ENCODE assay signal across 8 cellular contexts in the genomic region with DNA sequence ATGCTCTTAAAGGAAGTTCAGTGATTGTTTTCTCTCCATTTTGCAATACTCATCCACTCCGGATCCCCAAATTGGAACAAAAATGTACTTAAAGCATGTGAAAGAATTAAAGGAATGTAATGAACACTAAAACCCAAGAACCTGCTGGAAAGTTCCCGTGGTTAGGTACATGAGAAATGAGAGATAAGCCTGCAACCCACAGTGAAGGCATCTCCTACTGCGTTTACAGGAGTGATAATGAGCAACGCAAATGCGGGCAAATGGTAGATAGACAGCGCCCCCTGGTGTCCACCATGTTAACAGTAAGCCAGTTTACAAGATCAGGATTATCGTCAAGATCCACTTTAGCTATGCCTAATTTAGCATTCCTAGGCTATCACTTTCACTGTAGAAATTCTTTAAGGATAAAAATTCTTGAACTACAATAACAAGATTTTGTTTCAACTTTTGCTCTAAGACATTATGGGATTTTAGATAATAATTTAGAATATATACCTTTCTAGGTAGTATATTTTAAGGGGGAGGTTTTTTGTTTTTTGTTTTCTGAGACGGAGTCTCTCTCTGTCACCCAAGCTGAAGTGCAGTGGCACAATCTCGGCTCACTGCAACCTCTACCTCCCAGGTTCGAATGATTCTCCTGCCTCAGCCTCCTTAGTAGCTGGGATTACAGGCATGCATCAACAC. TPM values are rescaled to one million over a fixed set of nuclear protein-coding genes. Genes with fewer than 3 reads are reported as not detected.
DNase-seq lines count a peak whose midpoint lies in the region; ATAC-seq and TF ChIP-seq lines count a peak whose summit lies in the region.

No MANE protein-coding gene starts in this region.

- H3K27me3 ChIP-seq in HCT116 (ENCODE audit: insufficient read depth, low read length): no peaks in the 10 kb centered on the region
- H3K27me3 ChIP-seq in adrenal gland: no peaks in the 10 kb centered on the region
- H3K27me3 ChIP-seq in heart left ventricle: no peaks in the 10 kb centered on the region

- DNase-seq in DMS114 treated with DMSO at 0.1 percent for 48 hours (lab: John Stamatoyannopoulos, UW; ENCODE audit: unreplicated experiment): peak; percentile 53
- DNase-seq in HCT116 (ENCODE audit: low read depth, low spot score): peak; percentile 64
- peak; percentile 52 for DNase-seq in NCI-H146 treated with DMSO at 0.1 percent for 48 hours (lab: John Stamatoyannopoulos, UW; ENCODE audit: unreplicated experiment)
- peak; percentile 78 for DNase-seq in T follicular helper cell (ENCODE audit: low read depth)
- peak; percentile 79 to 98 (median 92) for DNase-seq in adrenal gland
- peak; percentile 82 to 87 (median 86) for DNase-seq in heart left ventricle
- peak; percentile 87 for DNase-seq in putamen (ENCODE audit: low spot score)

- H3K27ac ChIP-seq in HCT116 (ENCODE audit: low read depth, low read length) (no peak overlapping the region), adrenal gland (no peak overlapping the region), heart left ventricle (no peak overlapping the region)

- H3K9me3 ChIP-seq in HCT116 (ENCODE audit: control insufficient read depth in 1 of 2, insufficient read depth in 1 of 2, low read depth in 1 of 2, low read length in 2 of 2) (no peaks in the 10 kb centered on the region), adrenal gland (replicated peaks in 1 of 3) (no peaks in the 10 kb centered on the region), heart left ventricle (no peaks in the 10 kb centered on the region)

- H3K4me3 ChIP-seq in HCT116 (replicated peaks in 1 of 2; ENCODE audit: low read depth in 1 of 2, low read length in 2 of 2) (no peak overlapping the region), adrenal gland (no peak overlapping the region), heart left ventricle (no peak overlapping the region)

- H3K36me3 ChIP-seq in HCT116 (ENCODE audit: control insufficient read depth in 1 of 2, insufficient read depth in 2 of 2, low read length in 2 of 2): peaks cover 0 to 4% of the 10 kb centered on the region in 2 experiments; a peak in 2 of 4 replicates
- H3K36me3 ChIP-seq in adrenal gland (replicated peaks in 1 of 2): peaks cover 0 to 28% of the 10 kb centered on the region in 2 donors
- peaks cover 0 to 87% (median 55%) of the 10 kb centered on the region in 9 donors for H3K36me3 ChIP-seq in heart left ventricle

- intact Hi-C loops in HCT116 (cut with micrococcal nuclease) (loop anchor here (1.0 to 5.0 kb wide), 5 partner anchors 64 to 387 kb away; a partner anchor contains a TSS), adrenal gland (cut with DNase I) (loop anchor here (5.0 to 10.0 kb wide), 3 partner anchors 247 to 277 kb away; no protein-coding TSS in a partner anchor), heart left ventricle (cut with DNase I) (loop anchor here (1.0 to 10.0 kb wide), 15 partner anchors 64 to 557 kb away; a partner anchor contains a TSS)

- no peak overlapping the region for H3K4me2 ChIP-seq in HCT116 (ENCODE audit: low read length)

- 20 to 26% (median 24%) methylated on average over 10 of the region's 10 CpGs for WGBS in adrenal gland, 4 donors
- WGBS in heart left ventricle, 4 donors: 23 to 28% (median 26%) methylated on average over 10 of the region's 10 CpGs

- 0 out of 4 replicates have a peak, but pooled peaks cover 0 to 2% of the 10 kb centered on the region in 2 experiments for H3K4me1 ChIP-seq in HCT116 (ENCODE audit: control insufficient read depth in 1 of 2, insufficient read depth in 2 of 2, low read length in 2 of 2)
- peaks cover 0 to 5% of the 10 kb centered on the region in 2 donors for H3K4me1 ChIP-seq in adrenal gland (replicated peaks in 1 of 2)
- H3K4me1 ChIP-seq in heart left ventricle: peaks cover 0 to 16% (median 1%) of the 10 kb centered on the region in 12 donors

- peak; percentile 90 for TF ChIP-seq RAD21 in HCT116 (IDR thresholded peaks at IDR 0.05; ENCODE audit: low read depth)

- no peak overlapping the region for H3K9ac ChIP-seq in HCT116 (ENCODE audit: low read length)

- H3K79me2 ChIP-seq in HCT116 (ENCODE audit: insufficient read depth, low read length): no peaks in the 10 kb centered on the region

- TF ChIP-seq POLR2A in HCT116 (IDR thresholded peaks at IDR 0.05; ENCODE audit: borderline replicate concordance, extremely low read depth, insufficient read depth, insufficient read length) (no peak), adrenal gland (IDR thresholded peaks at IDR 0.05) (no peak), heart left ventricle (IDR thresholded peaks at IDR 0.05) (no peak)

- POLR2A ChIA-PET in HCT116 (lab: Charles Lee): no interaction called here

- ATAC-seq in HCT116 (peak; percentile 97), heart left ventricle (peak; percentile 79 to 92 (median 88)), GM18873 (IDR thresholded peaks at IDR 0.05; ENCODE audit: low FRiP score, unreplicated experiment) (no peak)

- no TSS peak for BruUV-seq in HCT116 (replicated peaks; lab: Mats Ljungman, UMichigan)

- H3K9me2 ChIP-seq in HCT116 (ENCODE audit: insufficient read depth): no peaks in the 10 kb centered on the region

- no peak overlapping the region for H2AFZ ChIP-seq in HCT116 (ENCODE audit: low read depth, low read length, poor library complexity, severe bottlenecking)

- CTCF ChIA-PET in HCT116 (lab: Charles Lee): interaction anchor here (0.6 to 2.5 kb wide), 19 partner anchors 8 to 413 kb away, joined by 3 to 15 read pairs (median 3); a partner anchor contains a TSS

- peak; percentile 78 to 93 (median 83) for TF ChIP-seq CTCF in HCT116 (IDR thresholded peaks at IDR 0.05 in 2 of 3, conservative IDR thresholded peaks at IDR 0.05 in 1 of 3; ENCODE audit: borderline replicate concordance in 1 of 3, insufficient read depth in 1 of 3, low read depth in 2 of 3, low read length in 2 of 3)
- peak; percentile 90 to 96 (median 94) for TF ChIP-seq CTCF in adrenal gland (IDR thresholded peaks at IDR 0.05)
- peak; percentile 84 to 95 (median 92) for TF ChIP-seq CTCF in heart left ventricle (IDR thresholded peaks at IDR 0.05)

- RAD21 ChIA-PET in HCT116 (lab: Charles Lee; ENCODE audit: low non-redundant PET in 1 of 2, low total read pairs in 2 of 2, uncharacterized antibody in 2 of 2, unreplicated experiment in 2 of 2): interaction anchor here in 1 of 2 experiments (0.6 to 1.0 kb wide), 2 partner anchors 254 to 255 kb away, joined by 3 read pairs; no protein-coding TSS in a partner anchor

- H4K20me1 ChIP-seq in HCT116 (ENCODE audit: insufficient read depth): no peaks in the 10 kb centered on the region

TF ChIP-seq in HCT116, 20 proteins besides CTCF, POLR2A, EP300 and RAD21:
- TF ChIP-seq SIN3A (IDR thresholded peaks at IDR 0.05; ENCODE audit: low read depth) (no peak), SRF (IDR thresholded peaks at IDR 0.05; ENCODE audit: low read depth) (peak; percentile 33; the same call in 1 of the 2 replicates)
TF ChIP-seq in HCT116: peak in this region for 1.

RNA-seq across cellular contexts. Expression of a gene that starts 29.9 kb away (rescaled TPM):
- 23.7 TPM for total RNA-seq in HCT116 (2021; ENCODE audit: unreplicated experiment)
- 26.0 and 30.3 TPM in 2 replicates for polyA plus RNA-seq in HCT116 (2012)
- 10 to 100 TPM; 23.6 to 37.8 (median 29.8) TPM for total RNA-seq in adrenal gland
- 10 to 100 TPM; 43.8 to 53.6 (median 50.6) TPM for polyA plus RNA-seq in adrenal gland
- total RNA-seq in heart left ventricle: 10 to 100 TPM; 13.5 to 26.5 (median 17.6) TPM
- polyA plus RNA-seq in heart left ventricle: 10 to 100 TPM; 16.2 to 20.9 TPM

RNA-seq across cellular contexts. Expression of a gene that starts 37.5 kb away (rescaled TPM):
- total RNA-seq in HCT116 (2021; ENCODE audit: unreplicated experiment) (3.8 TPM), adrenal gland (1 to 10 TPM; 2.3 to 6.3 (median 3.6) TPM), heart left ventricle (1 to 10 TPM in 6 of 9 donors, under 1 TPM in 3; 0.93 to 2.0 (median 1.3) TPM)
- polyA plus RNA-seq in HCT116 (2012): 1.1 and 1.3 TPM in 2 replicates
- polyA plus RNA-seq in adrenal gland (1 to 10 TPM; 2.6 to 4.2 (median 3.5) TPM), heart left ventricle (1 to 10 TPM in 1 of 2 donors, under 1 TPM in 1; 0.69 to 1.1 TPM)

RNA-seq across cellular contexts. Expression of a gene that starts 37.8 kb away (rescaled TPM):
- total RNA-seq in HCT116 (2021; ENCODE audit: unreplicated experiment): 49.6 TPM
- 55.3 and 70.7 TPM in 2 replicates for polyA plus RNA-seq in HCT116 (2012)
- total RNA-seq in adrenal gland: 10 to 100 TPM; 26.6 to 60.7 (median 38.9) TPM
- polyA plus RNA-seq in adrenal gland: 10 to 100 TPM; 46.5 to 80.4 (median 59.6) TPM
- 10 to 100 TPM; 11.9 to 38.7 (median 31.8) TPM for total RNA-seq in heart left ventricle
- polyA plus RNA-seq in heart left ventricle: 10 to 100 TPM; 12.9 to 39.5 TPM
